Comparison of ENCODE assay signal across 1 cellular context in genomic region chr15:51814616-51815015, GRCh38.
TF ChIP-seq lines count a peak whose summit lies in the region.

No MANE protein-coding gene starts in this region.

TF ChIP-seq in K562, 482 proteins besides CTCF, POLR2A, EP300 and RAD21 (continued from another document):
- TF ChIP-seq, protein P1, sequence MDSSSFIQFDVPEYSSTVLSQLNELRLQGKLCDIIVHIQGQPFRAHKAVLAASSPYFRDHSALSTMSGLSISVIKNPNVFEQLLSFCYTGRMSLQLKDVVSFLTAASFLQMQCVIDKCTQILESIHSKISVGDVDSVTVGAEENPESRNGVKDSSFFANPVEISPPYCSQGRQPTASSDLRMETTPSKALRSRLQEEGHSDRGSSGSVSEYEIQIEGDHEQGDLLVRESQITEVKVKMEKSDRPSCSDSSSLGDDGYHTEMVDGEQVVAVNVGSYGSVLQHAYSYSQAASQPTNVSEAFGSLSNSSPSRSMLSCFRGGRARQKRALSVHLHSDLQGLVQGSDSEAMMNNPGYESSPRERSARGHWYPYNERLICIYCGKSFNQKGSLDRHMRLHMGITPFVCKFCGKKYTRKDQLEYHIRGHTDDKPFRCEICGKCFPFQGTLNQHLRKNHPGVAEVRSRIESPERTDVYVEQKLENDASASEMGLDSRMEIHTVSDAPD (CRISPR knock-in tag; IDR thresholded peaks at IDR 0.05), result no peak
- TF ChIP-seq SMC3 (conservative IDR thresholded peaks at IDR 0.05; ENCODE audit: insufficient read depth, low read depth, low read length), result no peak
- no peak for TF ChIP-seq ZNF717 (CRISPR knock-in tag; IDR thresholded peaks at IDR 0.05)
- no peak for TF ChIP-seq ZMIZ1 (IDR thresholded peaks at IDR 0.05; ENCODE audit: low read depth in 2 of 2, low read length in 2 of 2)
- TF ChIP-seq HDAC1 (IDR thresholded peaks at IDR 0.05), result no peak
- TF ChIP-seq, protein P2, sequence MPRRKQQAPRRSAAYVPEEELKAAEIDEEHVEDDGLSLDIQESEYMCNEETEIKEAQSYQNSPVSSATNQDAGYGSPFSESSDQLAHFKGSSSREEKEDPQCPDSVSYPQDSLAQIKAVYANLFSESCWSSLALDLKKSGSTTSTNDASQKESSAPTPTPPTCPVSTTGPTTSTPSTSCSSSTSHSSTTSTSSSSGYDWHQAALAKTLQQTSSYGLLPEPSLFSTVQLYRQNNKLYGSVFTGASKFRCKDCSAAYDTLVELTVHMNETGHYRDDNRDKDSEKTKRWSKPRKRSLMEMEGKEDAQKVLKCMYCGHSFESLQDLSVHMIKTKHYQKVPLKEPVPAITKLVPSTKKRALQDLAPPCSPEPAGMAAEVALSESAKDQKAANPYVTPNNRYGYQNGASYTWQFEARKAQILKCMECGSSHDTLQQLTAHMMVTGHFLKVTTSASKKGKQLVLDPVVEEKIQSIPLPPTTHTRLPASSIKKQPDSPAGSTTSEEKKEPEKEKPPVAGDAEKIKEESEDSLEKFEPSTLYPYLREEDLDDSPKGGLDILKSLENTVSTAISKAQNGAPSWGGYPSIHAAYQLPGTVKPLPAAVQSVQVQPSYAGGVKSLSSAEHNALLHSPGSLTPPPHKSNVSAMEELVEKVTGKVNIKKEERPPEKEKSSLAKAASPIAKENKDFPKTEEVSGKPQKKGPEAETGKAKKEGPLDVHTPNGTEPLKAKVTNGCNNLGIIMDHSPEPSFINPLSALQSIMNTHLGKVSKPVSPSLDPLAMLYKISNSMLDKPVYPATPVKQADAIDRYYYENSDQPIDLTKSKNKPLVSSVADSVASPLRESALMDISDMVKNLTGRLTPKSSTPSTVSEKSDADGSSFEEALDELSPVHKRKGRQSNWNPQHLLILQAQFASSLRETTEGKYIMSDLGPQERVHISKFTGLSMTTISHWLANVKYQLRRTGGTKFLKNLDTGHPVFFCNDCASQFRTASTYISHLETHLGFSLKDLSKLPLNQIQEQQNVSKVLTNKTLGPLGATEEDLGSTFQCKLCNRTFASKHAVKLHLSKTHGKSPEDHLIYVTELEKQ (CRISPR knock-in tag; IDR thresholded peaks at IDR 0.05), result no peak
- TF ChIP-seq MXI1 (IDR thresholded peaks at IDR 0.05; ENCODE audit: low read depth, low read length), result no peak
- no peak for TF ChIP-seq HMG20B (CRISPR knock-in tag; IDR thresholded peaks at IDR 0.05)
